Comparison of ENCODE assay signal across 10 cellular contexts in the genomic region with DNA sequence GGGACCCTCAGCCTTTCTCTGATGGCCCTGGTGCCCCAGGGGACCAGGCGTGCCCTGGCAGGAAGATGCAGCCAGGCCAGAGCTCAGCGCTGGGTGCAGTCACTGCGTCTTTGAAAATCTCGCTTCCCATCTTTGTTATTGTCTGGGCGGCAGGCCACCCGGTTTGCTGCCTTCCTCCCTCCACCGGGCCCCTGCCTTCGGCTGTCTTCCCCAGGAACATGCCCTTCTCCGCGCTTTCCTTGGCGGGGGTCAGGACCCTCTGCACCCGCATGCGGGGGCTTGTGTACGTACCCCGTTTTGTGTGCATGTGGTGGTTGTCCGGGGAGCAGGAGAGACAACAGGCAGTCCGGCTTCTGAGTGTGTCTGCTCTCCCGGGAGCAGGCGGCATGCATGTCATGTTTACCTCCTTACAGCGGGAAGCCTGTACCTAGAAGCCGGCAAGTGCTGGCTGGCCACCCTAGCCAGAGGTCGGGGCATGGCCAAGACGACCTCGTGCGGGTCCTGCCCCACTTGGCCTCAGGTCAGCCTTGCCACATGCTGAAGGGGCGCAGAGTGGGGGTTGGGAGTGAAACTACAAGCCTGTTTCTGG. TPM values are rescaled to one million over a fixed set of nuclear protein-coding genes. Genes with fewer than 3 reads are reported as not detected.
A peak's percentile ranks its signal among the peaks of the same experiment; 100 is the strongest.
DNase-seq lines count a peak whose midpoint lies in the region; ATAC-seq, FAIRE-seq and TF ChIP-seq lines count a peak whose summit lies in the region.
"Had no signal": no experiment of that assay in that cellular context is flagged by ENCODE, and none has a peak within 500 bp of the region (broad histone marks: within the 10 kb centered on the region; RNA-seq: fewer than 3 reads in every experiment).

No MANE protein-coding gene starts in this region.

- H4K20me1 ChIP-seq in keratinocyte (ENCODE audit: control insufficient read depth, extremely low read depth, insufficient read depth, low read length), result peaks cover 10% of the 10 kb centered on the region

- peak; percentile 38 for DNase-seq in NB4 (ENCODE audit: low read depth)
- DNase-seq in choroid plexus epithelial cell (ENCODE audit: low read depth), result no peak
- no peak for DNase-seq in keratinocyte (ENCODE audit: low read depth, low spot score)
- DNase-seq in stomach, result no peak
- DNase-seq in RCC 7860 (ENCODE audit: low spot score), result no peak
- DNase-seq in KBM-7, result no peak
- no peak for DNase-seq in NCI-H1092 (lab: John Stamatoyannopoulos, UW)

- peaks cover 0 to 2% of the 10 kb centered on the region in 2 experiments for H3K36me3 ChIP-seq in keratinocyte (ENCODE audit: control insufficient read depth in 2 of 2, extremely low read depth in 1 of 2, insufficient read depth in 2 of 2, low read length in 2 of 2)
- H3K36me3 ChIP-seq in stomach, result no peaks in the 10 kb centered on the region

- H3K27ac ChIP-seq in keratinocyte (ENCODE audit: control insufficient read depth, insufficient read depth, low read length), result peak overlapping the region; percentile 71
- peak overlapping the region; percentile 27 to 83 (median 77) for H3K27ac ChIP-seq in stomach

- H3K9ac ChIP-seq in keratinocyte (ENCODE audit: control insufficient read depth, extremely low read depth, insufficient read depth, low read length), result peak overlapping the region; percentile 82

- H3K4me3 ChIP-seq in NB4 (ENCODE audit: low read depth, low read length) (no peak overlapping the region), choroid plexus epithelial cell (ENCODE audit: low read depth, low read length) (peak overlapping the region; percentile 34), keratinocyte (ENCODE audit: control insufficient read depth in 2 of 3, extremely low read depth in 1 of 3, insufficient read depth in 2 of 3, low read depth in 1 of 3, low read length in 3 of 3) (peak overlapping the region; percentile 64 to 91 (median 86)), stomach (peak overlapping the region; percentile 13 to 65 (median 36))
- H3K4me3 ChIP-seq: mucosa of descending colon had no signal

- H3K4me2 ChIP-seq in keratinocyte (ENCODE audit: control insufficient read depth, extremely low read depth, insufficient read depth, low read depth, low read length), result peak overlapping the region; percentile 78

- dilution Hi-C loops in keratinocyte (cut with MboI; ENCODE audit: extremely low pct_ligation_motif_present, low sequenced_read_pairs), result no loop called here

- H3K9me3 ChIP-seq in keratinocyte (ENCODE audit: control insufficient read depth, low read depth, low read length) (no peaks in the 10 kb centered on the region), stomach (no peaks in the 10 kb centered on the region)
- H3K9me3 ChIP-seq: mucosa of descending colon had no signal

- no peak for TF ChIP-seq EP300 in stomach (IDR thresholded peaks at IDR 0.05)

- in situ Hi-C loops in KBM-7 (cut with MboI; ENCODE audit: low pct_unique_long_range_greater_than_20kb, low sequenced_read_pairs), result no loop called here

- 56 to 73% (median 67%) methylated on average over 24 to 26 of the region's 26 CpGs for WGBS in stomach, 5 donors

- intact Hi-C loops in stomach (cut with DNase I; ENCODE audit: low total_unique reads), result no loop called here

- TF ChIP-seq POLR2A in NB4 (IDR thresholded peaks at IDR 0.05; ENCODE audit: extremely low read depth, insufficient read length), result no peak
- no peak for TF ChIP-seq POLR2A in stomach (IDR thresholded peaks at IDR 0.05)

- peaks cover 11% of the 10 kb centered on the region for H3K9me1 ChIP-seq in keratinocyte (ENCODE audit: control insufficient read depth, extremely low read depth, insufficient read depth, low read length)

- H3K79me2 ChIP-seq in keratinocyte (ENCODE audit: control insufficient read depth, insufficient read depth, low read length), result peaks cover 51% of the 10 kb centered on the region

- H3K4me1 ChIP-seq in keratinocyte (ENCODE audit: control insufficient read depth, extremely low read depth, insufficient read depth, low read length), result peaks cover 46% of the 10 kb centered on the region
- peaks cover 30 to 43% (median 39%) of the 10 kb centered on the region in 4 donors for H3K4me1 ChIP-seq in stomach

- H3K27me3 ChIP-seq in keratinocyte (ENCODE audit: control insufficient read depth, extremely low read depth, insufficient read depth, low read length), result no peaks in the 10 kb centered on the region
- peaks cover 0 to 37% (median 5%) of the 10 kb centered on the region in 3 donors for H3K27me3 ChIP-seq in stomach

- H2AFZ ChIP-seq in keratinocyte (ENCODE audit: control insufficient read depth, low read length), result no peak overlapping the region

- ATAC-seq in GM21515 (IDR thresholded peaks at IDR 0.05; ENCODE audit: unreplicated experiment), result no peak

- no peak for FAIRE-seq in keratinocyte (lab: Jason Lieb, UNC)
- no peak for FAIRE-seq in RCC 7860 (lab: Jason Lieb, UNC)

- no peak for TF ChIP-seq CTCF in NB4 (IDR thresholded peaks at IDR 0.05; ENCODE audit: low read depth, low read length)
- no peak for TF ChIP-seq CTCF in choroid plexus epithelial cell (conservative IDR thresholded peaks at IDR 0.05; ENCODE audit: low read depth, low read length)
- TF ChIP-seq CTCF in keratinocyte (optimal IDR thresholded peaks at IDR 0.05 in 1 of 3, IDR thresholded peaks at IDR 0.05 in 1 of 3, conservative IDR thresholded peaks at IDR 0.05 in 1 of 3; ENCODE audit: extremely low read depth in 1 of 3, insufficient read depth in 2 of 3, low read length in 3 of 3), result no peak
- TF ChIP-seq CTCF in stomach (IDR thresholded peaks at IDR 0.05), result no peak

RNA-seq across cellular contexts. Expression of gene DAB2IP, which starts 49.5 kb away (rescaled TPM):
- 28.6 to 36.6 TPM (median 30.9 TPM) in 3 replicates for polyA plus RNA-seq in keratinocyte
- polyA plus RNA-seq in keratinocyte (2011; ENCODE audit: low read depth), result 15.5 TPM
- 21.9 and 32.2 TPM in 2 replicates for polyA plus RNA-seq in keratinocyte (2011; cell fraction: cytosol; rRNA removed)
- polyA plus RNA-seq in keratinocyte (2011; cell fraction: nucleus; rRNA removed), result 49.2 and 60.4 TPM in 2 replicates
- 17.8 and 33.8 TPM in 2 replicates for polyA plus RNA-seq in keratinocyte (2012; ENCODE audit: low replicate concordance)
- 86.8 to 140 TPM (median 108 TPM) in 3 replicates for polyA minus RNA-seq in keratinocyte
- 62.5 TPM for polyA minus RNA-seq in keratinocyte (2011; cell fraction: cytosol; rRNA and poly(A)+ RNA removed)
- 73.0 and 76.5 TPM in 2 replicates for polyA minus RNA-seq in keratinocyte (2011; cell fraction: nucleus; rRNA and poly(A)+ RNA removed)
- total RNA-seq in stomach, result 100 to 1,000 TPM in 1 of 5 donors, 10 to 100 TPM in 4; 32.1 to 303 (median 63.6) TPM
- polyA plus RNA-seq in stomach, result 10 to 100 TPM; 17.5 to 27.6 (median 25.5) TPM
- total RNA-seq: activated T-helper 2 cell treated with anti-CD3 and anti-CD28 coated beads, Interferon-gamma antibody, Interleukin-2, Interleukin-4, amounts not matched to agents 10 μg/mL and 5 μg/mL and 100 μg/mL, durations not matched to agents 14 hours and 24 hours and 36 hours had no signal
